In genomic region chr10:63712717-63713115, GRCh38 we compare ENCODE assay signal across 9 cellular contexts.
DNase-seq lines count a peak whose midpoint lies in the region; ATAC-seq and TF ChIP-seq lines count a peak whose summit lies in the region.
"Had no signal": no experiment of that assay in that cellular context is flagged by ENCODE, and none has a peak within 500 bp of the region (broad histone marks: within the 10 kb centered on the region; RNA-seq: fewer than 3 reads in every experiment).

No MANE protein-coding gene starts in this region.

- no peak overlapping the region for H2AFZ ChIP-seq in SK-N-SH (ENCODE audit: low read depth)

- 0% methylated on average over 1 of the region's 1 CpG for WGBS in SK-N-SH (ENCODE audit: low lambda C conversion rate)

- H3K9ac ChIP-seq in SK-N-SH (peak overlapping the region; percentile 34; the same call in 1 of the 2 replicates), mucosa of rectum (ENCODE audit: low read depth in 1 of 2, low read length in 2 of 2) (peak overlapping the region in 1 of 2 donors; percentile 48)

- H3K4me1 ChIP-seq in SK-N-SH (ENCODE audit: control insufficient read depth in 1 of 2, insufficient read depth in 2 of 2, low read depth in 1 of 2, low read length in 1 of 2) (peaks cover 45 to 55% of the 10 kb centered on the region in 2 experiments), mucosa of rectum (ENCODE audit: control insufficient read depth in 2 of 2, insufficient read depth in 2 of 2, low read length in 2 of 2) (peaks cover 26 to 35% of the 10 kb centered on the region in 2 donors)

- TF ChIP-seq RAD21 in SK-N-SH (IDR thresholded peaks at IDR 0.05; ENCODE audit: low read length): no peak

- H3K27me3 Mint-ChIP-seq in endothelial cell (ENCODE audit: unreplicated experiment) (peaks cover 6% of the 10 kb centered on the region), type B pancreatic cell (peaks cover 13% of the 10 kb centered on the region)

- TF ChIP-seq CTCF in SK-N-SH (IDR thresholded peaks at IDR 0.05) (no peak), endothelial cell (IDR thresholded peaks at IDR 0.05; ENCODE audit: unreplicated experiment) (no peak), type B pancreatic cell (conservative IDR thresholded peaks at IDR 0.05) (no peak)

- H3K36me3 ChIP-seq in SK-N-SH (replicated peaks in 1 of 2; ENCODE audit: control insufficient read depth in 1 of 2, insufficient read depth in 2 of 2, low read length in 1 of 2) (no peaks in the 10 kb centered on the region), mucosa of rectum (ENCODE audit: control insufficient read depth in 2 of 2, insufficient read depth in 2 of 2, low read length in 2 of 2) (no peaks in the 10 kb centered on the region)

- H4K20me1 ChIP-seq in SK-N-SH (ENCODE audit: insufficient read depth): no peaks in the 10 kb centered on the region

- no peaks in the 10 kb centered on the region for H3K9me3 Mint-ChIP-seq in endothelial cell (ENCODE audit: unreplicated experiment)
- no peaks in the 10 kb centered on the region for H3K9me3 Mint-ChIP-seq in type B pancreatic cell

- CTCF ChIA-PET in SK-N-SH (lab: Yijun Ruan, JAX): interaction anchor here (0.9 to 4.4 kb wide), 9 partner anchors 14 to 580 kb away, joined by 3 to 69 read pairs (median 3); no protein-coding TSS in a partner anchor

- H3K4me3 ChIP-seq in SK-N-SH (ENCODE audit: low read depth in 2 of 2, low read length in 1 of 2) (peak overlapping the region in 1 of 2 experiments; percentile 7; a peak in 2 of 4 replicates), mucosa of rectum (ENCODE audit: low read length in 2 of 2) (peak overlapping the region in 1 of 2 donors; percentile 34)

- no peaks in the 10 kb centered on the region for H3K79me2 ChIP-seq in SK-N-SH (ENCODE audit: insufficient read depth)

- H3K4me1 Mint-ChIP-seq in endothelial cell (ENCODE audit: unreplicated experiment) (peaks cover 55% of the 10 kb centered on the region), type B pancreatic cell (ENCODE audit: unreplicated experiment) (peaks cover 41% of the 10 kb centered on the region)

- peaks cover 32% of the 10 kb centered on the region for H3F3A ChIP-seq in SK-N-SH (replicated peaks; ENCODE audit: insufficient read depth)

- no peaks in the 10 kb centered on the region for H3K9me3 ChIP-seq in SK-N-SH
- H3K9me3 ChIP-seq in mucosa of rectum (ENCODE audit: control insufficient read depth in 2 of 2, low read length in 2 of 2): no peaks in the 10 kb centered on the region

- no peaks in the 10 kb centered on the region for H3K27me3 ChIP-seq in SK-N-SH (ENCODE audit: insufficient read depth)
- H3K27me3 ChIP-seq in mucosa of rectum (ENCODE audit: control insufficient read depth in 2 of 2, insufficient read depth in 2 of 2, low read length in 2 of 2): no peaks in the 10 kb centered on the region

- no peak for DNase-seq in SK-N-SH
- DNase-seq in endothelial cell (ENCODE audit: low spot score): no peak
- no peak for DNase-seq in type B pancreatic cell (ENCODE audit: extremely low spot score, unreplicated experiment)
- no peak for DNase-seq in islet precursor cell
- DNase-seq: stimulated activated CD4-positive, alpha-beta T cell treated with anti-CD3 and anti-CD28 coated beads, Interleukin-4, amount 100 ng/mL, for 4 hours had no signal

- H3K9me2 ChIP-seq in SK-N-SH: no peaks in the 10 kb centered on the region

- ATAC-seq in SK-N-SH treated with all-trans-retinoic acid at 6 μM for 48 hours (no peak; the same call in 2 of the 3 replicates), GM21717 (IDR thresholded peaks at IDR 0.05; ENCODE audit: unreplicated experiment) (no peak), GM21737 (IDR thresholded peaks at IDR 0.05; ENCODE audit: unreplicated experiment) (no peak)

- H3K27ac Mint-ChIP-seq in endothelial cell (ENCODE audit: unreplicated experiment) (peak overlapping the region; percentile 96), type B pancreatic cell (peak overlapping the region; percentile 71)

- TF ChIP-seq EP300 in SK-N-SH (IDR thresholded peaks at IDR 0.05; ENCODE audit: borderline replicate concordance in 1 of 2, low read depth in 1 of 2, low read length in 1 of 2): no peak

- H3K36me3 Mint-ChIP-seq in endothelial cell (ENCODE audit: low read depth, unreplicated experiment) (no peaks in the 10 kb centered on the region), type B pancreatic cell (no peaks in the 10 kb centered on the region)

- POLR2A ChIA-PET in SK-N-SH (lab: Yijun Ruan, JAX): interaction anchor here (0.6 to 4.5 kb wide), 8 partner anchors 8 to 459 kb away, joined by 3 to 94 read pairs (median 5); partner anchors contain the start of gene REEP3

- H3K27ac ChIP-seq in SK-N-SH (ENCODE audit: low read depth in 2 of 2, low read length in 1 of 2) (peak overlapping the region; percentile 98 to 100), mucosa of rectum (ENCODE audit: low read depth in 2 of 2, low read length in 2 of 2) (peak overlapping the region; percentile 83)

- peak overlapping the region; percentile 76 for H3K4me2 ChIP-seq in SK-N-SH

- no peak overlapping the region for H3K4me3 Mint-ChIP-seq in endothelial cell (ENCODE audit: unreplicated experiment)
- H3K4me3 Mint-ChIP-seq in type B pancreatic cell: peak overlapping the region; percentile 66

TF ChIP-seq in SK-N-SH, 30 proteins besides CTCF, POLR2A, EP300 and RAD21:
- no peak for TF ChIP-seq SMC3 (IDR thresholded peaks at IDR 0.05; ENCODE audit: low read depth, low read length)
- no peak for TF ChIP-seq POLR2AphosphoS5 (IDR thresholded peaks at IDR 0.05; ENCODE audit: low read depth, low read length)
- no peak for TF ChIP-seq SIN3A (IDR thresholded peaks at IDR 0.05; ENCODE audit: borderline replicate concordance, low read depth, low read length)
- TF ChIP-seq MAX (IDR thresholded peaks at IDR 0.05; ENCODE audit: low read depth): no peak

TF ChIP-seq in SK-N-SH treated with all-trans-retinoic acid at 6 μM for 48 hours, 23 proteins besides CTCF, POLR2A, EP300 and RAD21 (continues in another document):
- TF ChIP-seq OSR1 (CRISPR knock-in tag; IDR thresholded peaks at IDR 0.05) (no peak), ZFP3 (CRISPR knock-in tag; IDR thresholded peaks at IDR 0.05) (no peak), GLIS3 (CRISPR knock-in tag; IDR thresholded peaks at IDR 0.05) (no peak), RARB (CRISPR knock-in tag; IDR thresholded peaks at IDR 0.05) (no peak), CREB5 (CRISPR knock-in tag; IDR thresholded peaks at IDR 0.05; ENCODE audit: low read depth) (no peak), PPARA (CRISPR knock-in tag; IDR thresholded peaks at IDR 0.05; ENCODE audit: borderline replicate concordance) (no peak), CSRNP3 (CRISPR knock-in tag; IDR thresholded peaks at IDR 0.05) (no peak), TOX (CRISPR knock-in tag; IDR thresholded peaks at IDR 0.05; ENCODE audit: borderline replicate concordance) (no peak), PATZ1 (CRISPR knock-in tag; IDR thresholded peaks at IDR 0.05; ENCODE audit: borderline replicate concordance) (no peak)
